Comparison of ENCODE assay signal across 18 cellular contexts in genomic region chr1:29520571-29521437, GRCh38.
A peak's percentile ranks its signal among the peaks of the same experiment; 100 is the strongest.
DNase-seq lines count a peak whose midpoint lies in the region; ATAC-seq and TF ChIP-seq lines count a peak whose summit lies in the region.
"Had no signal": no experiment of that assay in that cellular context is flagged by ENCODE, and none has a peak within 500 bp of the region (broad histone marks: within the 10 kb centered on the region; RNA-seq: fewer than 3 reads in every experiment).

No MANE protein-coding gene starts in this region.

- no peaks in the 10 kb centered on the region for H3F3A ChIP-seq in smooth muscle cell (ENCODE audit: low read depth)

- H3K27ac ChIP-seq in smooth muscle cell (ENCODE audit: low read depth): no peak overlapping the region
- H3K27ac ChIP-seq: 22Rv1, ascending aorta, pancreas had no signal

- 81% methylated on average over 11 of the region's 11 CpGs for WGBS in smooth muscle cell (ENCODE audit: low lambda C conversion rate)

- H3K4me1 ChIP-seq in smooth muscle cell (ENCODE audit: low read depth): peaks cover 7% of the 10 kb centered on the region
- H3K4me1 ChIP-seq: ascending aorta, HAP-1, pancreas had no signal

- no peak overlapping the region for H2AFZ ChIP-seq in smooth muscle cell (ENCODE audit: low read depth)

- DNase-seq in DMS53 (lab: John Stamatoyannopoulos, UW) (peak; percentile 14), DMS53 treated with DMSO at 0.1 percent for 48 hours (lab: John Stamatoyannopoulos, UW; ENCODE audit: unreplicated experiment) (no peak), NCI-H524 (lab: John Stamatoyannopoulos, UW) (peak; percentile 6 to 69), ecto neural progenitor cell (ENCODE audit: low spot score) (peak; percentile 36), sciatic nerve (ENCODE audit: low spot score) (peak; percentile 25), OCI-M2 (lab: John Stamatoyannopoulos, UW; ENCODE audit: unreplicated experiment) (no peak), smooth muscle cell (lab: John Stamatoyannopoulos, UW; ENCODE audit: unreplicated experiment) (no peak)
- DNase-seq: activated CD4-positive, alpha-beta T cell treated with anti-CD3 and anti-CD28 coated beads, Interleukin-2, amount 10 ng/mL, durations not matched to agents 24 days and 14 days; activated naive CD4-positive, alpha-beta T cell treated with anti-CD3 and anti-CD28 coated beads, Interleukin-2, amount 10 ng/mL, durations not matched to agents 7 days and 5 days; Calu3; GDM1; NCI-H345; stimulated activated CD4-positive, alpha-beta T cell treated with anti-CD3 and anti-CD28 coated beads, Interleukin-2, amount 100 ng/mL, for 48 hours had no signal

- H3K9ac ChIP-seq in smooth muscle cell (ENCODE audit: low read depth): no peak overlapping the region

- H3K4me3 ChIP-seq in smooth muscle cell: no peak overlapping the region
- H3K4me3 ChIP-seq: ascending aorta, HAP-1, pancreas had no signal

- no peaks in the 10 kb centered on the region for H3K36me3 ChIP-seq in smooth muscle cell (ENCODE audit: low read depth)
- H3K36me3 ChIP-seq: ascending aorta, HAP-1, pancreas had no signal

- H3K4me2 ChIP-seq in smooth muscle cell: no peak overlapping the region

- no peak for TF ChIP-seq CTCF in smooth muscle cell (IDR thresholded peaks at IDR 0.05; ENCODE audit: borderline replicate concordance, insufficient read depth, poor library complexity, severe bottlenecking)

- H3K9me3 ChIP-seq in smooth muscle cell (replicated peaks; ENCODE audit: low read depth): no peaks in the 10 kb centered on the region
- H3K9me3 ChIP-seq: ascending aorta, HAP-1, pancreas had no signal

- H3K27me3 ChIP-seq in smooth muscle cell (ENCODE audit: low read depth): peaks cover 17% of the 10 kb centered on the region
- H3K27me3 ChIP-seq: ascending aorta, pancreas had no signal

- intact Hi-C loops in sciatic nerve (cut with DNase I): no loop called here

- no peaks in the 10 kb centered on the region for H3K79me2 ChIP-seq in smooth muscle cell (ENCODE audit: low read depth)

- no peak for ATAC-seq in sciatic nerve
- no peak for ATAC-seq in GM19452 (IDR thresholded peaks at IDR 0.05; ENCODE audit: unreplicated experiment)
- ATAC-seq: pancreas had no signal

- no peaks in the 10 kb centered on the region for H4K20me1 ChIP-seq in smooth muscle cell (ENCODE audit: low read depth)

Comparison
In these comparisons a context has a peak if more than half of its experiments do, and no peak if none do; other contexts are left out.
1. DNase-seq: peak in DMS53 (single experiment), NCI-H524 (2 of 2), ecto neural progenitor cell (single experiment) and sciatic nerve (single experiment); none in DMS53 treated with DMSO at 0.1 percent for 48 hours (single experiment), OCI-M2 (single experiment) and smooth muscle cell (single experiment).